Comparison of ENCODE assay signal across 12 cellular contexts in genomic region chr19:54035215-54036178, GRCh38.
DNase-seq lines count a peak whose midpoint lies in the region; FAIRE-seq and TF ChIP-seq lines count a peak whose summit lies in the region.
"Had no signal": no experiment of that assay in that cellular context is flagged by ENCODE, and none has a peak within 500 bp of the region (broad histone marks: within the 10 kb centered on the region; RNA-seq: fewer than 3 reads in every experiment).

No MANE protein-coding gene starts in this region.

- no peak for FAIRE-seq in urothelium cell line (lab: Jason Lieb, UNC)

- DNase-seq in HFF-Myc (ENCODE audit: extremely low read depth, low read depth): peak; percentile 79
- DNase-seq in anterior cingulate cortex (lab: John Stamatoyannopoulos, UW): peak in 30 of 58 donors; percentile 1 to 72 (median 23)
- DNase-seq in iPS DF 19.7 (ENCODE audit: low read depth, low spot score): peak; percentile 84
- peak; percentile 67 for DNase-seq in urothelium cell line (ENCODE audit: low spot score)
- DNase-seq in activated naive CD4-positive, alpha-beta T cell treated with anti-CD3 and anti-CD28 coated beads, Interleukin-2, amount 50 U/mL, for 16 hours: no peak
- DNase-seq in T-helper 2 cell: no peak
- DNase-seq in NCI-H526 treated with DMSO at 0.1 percent for 48 hours (lab: John Stamatoyannopoulos, UW): no peak
- DNase-seq: activated CD8-positive, alpha-beta memory T cell treated with anti-CD3 and anti-CD28 coated beads, Interleukin-2, amount 50 U/mL, for 4 hours; NCI-H1092 treated with DMSO at 0.1 percent for 48 hours; SHP77 had no signal

- TF ChIP-seq CTCF in HFF-Myc (IDR thresholded peaks at IDR 0.05; ENCODE audit: low read depth, low read length, missing control alignments): no peak

- H3K4me3 ChIP-seq in HFF-Myc (replicated peaks; ENCODE audit: low read depth, low read length): no peak overlapping the region
- H3K4me3 ChIP-seq: coronary artery, suprapubic skin had no signal

Comparison
In these comparisons a context has a peak if more than half of its experiments do, and no peak if none do; other contexts are left out.
1. DNase-seq: peak in HFF-Myc (single experiment), anterior cingulate cortex (30 of 58), iPS DF 19.7 (single experiment) and urothelium cell line (single experiment); none in activated naive CD4-positive, alpha-beta T cell treated with anti-CD3 and anti-CD28 coated beads, Interleukin-2, amount 50 U/mL, for 16 hours (single experiment), T-helper 2 cell (0 of 5) and NCI-H526 treated with DMSO at 0.1 percent for 48 hours (single experiment).